ENCODE assay signal across 30 cellular contexts in genomic region chr20:19301142-19301541, GRCh38.
"Had no signal": no experiment of that assay in that cellular context is flagged by ENCODE, and none has a peak within 500 bp of the region (broad histone marks: within the 10 kb centered on the region; RNA-seq: fewer than 3 reads in every experiment).

No MANE protein-coding gene starts in this region.

- H3K27me3 ChIP-seq: brain microvascular endothelial cell, gastrocnemius medialis, heart left ventricle had no signal

- ATAC-seq: activated CD4-positive, CD25-positive, alpha-beta regulatory T cell treated with anti-CD3 and anti-CD28 coated beads, Interleukin-2, amount 50 U/mL, for 24 hours; activated CD8-positive, alpha-beta T cell treated with anti-CD3 and anti-CD28 coated beads for 36 hours; activated T-cell treated with anti-CD3 and anti-CD28 coated beads, Interleukin-2, amount 50 U/mL, for 4 hours; activated T-helper 17 cell treated with anti-CD3 and anti-CD28 coated beads, Interleukin-2, amount 50 U/mL, for 72 hours; gastrocnemius medialis; heart left ventricle; T-cell had no signal

- H3K4me3 ChIP-seq: gastrocnemius medialis, heart left ventricle had no signal

- DNase-seq: activated B cell treated with CpG ODN at 0.5 μM for 24 hours; activated CD4-positive, alpha-beta T cell treated with anti-CD3 and anti-CD28 coated beads for 48 hours; activated CD4-positive, alpha-beta T cell treated with anti-CD3 and anti-CD28 coated beads, Interleukin-2, amount 50 U/mL, for 1 hour; activated CD4-positive, alpha-beta T cell treated with anti-CD3 and anti-CD28 coated beads, Interleukin-2, amount 50 U/mL, for 48 hours; activated CD8-positive, alpha-beta memory T cell treated with anti-CD3 and anti-CD28 coated beads for 24 hours; activated CD8-positive, alpha-beta T cell treated with anti-CD3 and anti-CD28 coated beads for 36 hours; activated effector memory CD4-positive, alpha-beta T cell treated with Interleukin-2 at 50 U/mL for 16 hours; activated gamma-delta T cell treated with Interleukin-2 at 50 U/mL for 16 hours; activated naive CD4-positive, alpha-beta T cell treated with anti-CD3 and anti-CD28 coated beads, Interleukin-2, amount 50 U/mL, for 16 hours; activated naive CD4-positive, alpha-beta T cell treated with Interleukin-2 at 50 U/mL for 16 hours; activated T-cell treated with anti-CD3 and anti-CD28 coated beads, Interleukin-2, amount 50 U/mL, for 4 hours; amniotic stem cell; anterior cingulate cortex; brain microvascular endothelial cell; cortex of kidney; dermis blood vessel endothelial cell; effector CD4-positive, alpha-beta T cell; erythroblast; foreskin fibroblast; gastrocnemius medialis; glutamatergic neuron; heart left ventricle; T-cell; T-helper 9 cell; WERI-Rb-1 had no signal

- H3K9me3 ChIP-seq: gastrocnemius medialis had no signal

- H3K4me3 Mint-ChIP-seq: activated B cell treated with CpG ODN at 0.5 μM for 24 hours; activated CD8-positive, alpha-beta T cell treated with anti-CD3 and anti-CD28 coated beads for 36 hours; activated naive CD8-positive, alpha-beta T cell; activated T-cell treated with anti-CD3 and anti-CD28 coated beads, Interleukin-2, amount 50 U/mL, for 4 hours; activated T-helper 17 cell treated with anti-CD3 and anti-CD28 coated beads, Interleukin-2, amount 50 U/mL, for 72 hours; central memory CD8-positive, alpha-beta T cell; T-cell; T-helper 1 cell treated with Interleukin-12 subunit alpha and Interleukin-12 subunit beta and Interleukin-4 antibody, amounts not matched to agents 30 μg/mL and 1 μg/mL, for 36 hours had no signal

- H3K4me1 Mint-ChIP-seq: activated B cell treated with CpG ODN at 0.5 μM for 24 hours; activated T-helper 17 cell treated with anti-CD3 and anti-CD28 coated beads, Interleukin-2, amount 50 U/mL, for 72 hours; central memory CD8-positive, alpha-beta T cell; T-cell had no signal

- H3K36me3 ChIP-seq: brain microvascular endothelial cell, gastrocnemius medialis, heart left ventricle, WERI-Rb-1 had no signal

- H3K27ac Mint-ChIP-seq: activated B cell treated with CpG ODN at 0.5 μM for 24 hours; activated CD8-positive, alpha-beta T cell treated with anti-CD3 and anti-CD28 coated beads for 36 hours; activated naive CD8-positive, alpha-beta T cell; activated T-helper 17 cell treated with anti-CD3 and anti-CD28 coated beads, Interleukin-2, amount 50 U/mL, for 72 hours; T-cell; T-helper 1 cell treated with Interleukin-12 subunit alpha and Interleukin-12 subunit beta and Interleukin-4 antibody, amounts not matched to agents 30 μg/mL and 1 μg/mL, for 36 hours had no signal

- H3K36me3 Mint-ChIP-seq: activated naive CD8-positive, alpha-beta T cell; T-cell had no signal

- H3K27ac ChIP-seq: brain microvascular endothelial cell, gastrocnemius medialis, heart left ventricle, WERI-Rb-1 had no signal

- H3K9me3 Mint-ChIP-seq: activated B cell treated with CpG ODN at 0.5 μM for 24 hours; activated CD8-positive, alpha-beta T cell treated with anti-CD3 and anti-CD28 coated beads for 36 hours; activated T-cell treated with anti-CD3 and anti-CD28 coated beads, Interleukin-2, amount 50 U/mL, for 4 hours had no signal
